In genomic region chr3:52721742-52722033, GRCh38 we compare ENCODE assay signal across 15 cellular contexts. TPM values are rescaled to one million over a fixed set of nuclear protein-coding genes. Genes with fewer than 3 reads are reported as not detected.
A peak's percentile ranks its signal among the peaks of the same experiment; 100 is the strongest.
DNase-seq lines count a peak whose midpoint lies in the region; ATAC-seq and TF ChIP-seq lines count a peak whose summit lies in the region.
"Had no signal": no experiment of that assay in that cellular context is flagged by ENCODE, and none has a peak within 500 bp of the region (broad histone marks: within the 10 kb centered on the region; RNA-seq: fewer than 3 reads in every experiment).

No MANE protein-coding gene starts in this region.

- DNase-seq in activated naive CD4-positive, alpha-beta T cell treated with anti-CD3 and anti-CD28 coated beads, Interleukin-2, amount 50 U/mL, for 16 hours = no peak
- DNase-seq in activated CD8-positive, alpha-beta T cell treated with anti-CD3 and anti-CD28 coated beads, Interleukin-2, amount 10 ng/mL, durations not matched to agents 7 days and 5 days = no peak
- no peak for DNase-seq in BE2C
- DNase-seq: activated CD4-positive, alpha-beta T cell treated with anti-CD3 and anti-CD28 coated beads for 4 hours; activated T-cell treated with anti-CD3 and anti-CD28 coated beads, Interleukin-2, amount 50 U/mL, for 4 hours; COR-L47; NCI-H1048; NCI-H2081 treated with DMSO at 0.1 percent for 48 hours; NCI-H526 treated with DMSO at 0.1 percent for 48 hours; OCI-M1 had no signal

- no peak for TF ChIP-seq CTCF in BE2C (IDR thresholded peaks at IDR 0.05; ENCODE audit: low read depth, low read length)

- WGBS in thymus = 97% methylated on average over 2 of the region's 2 CpGs

- peak overlapping the region; percentile 18 for H3K27ac ChIP-seq in thymus (ENCODE audit: low read depth)
- H3K27ac ChIP-seq: right atrium auricular region had no signal

- CTCF ChIA-PET in activated CD8-positive, alpha-beta T cell treated with anti-CD3 and anti-CD28 coated beads, Interleukin-2, amount 10 ng/mL, durations not matched to agents 7 days and 5 days (lab: Charles Lee) = interaction anchor here (2.0 kb wide), 1 partner anchor 16 kb away, joined by 8 read pairs; the partner anchor contains the start of genes GLT8D1 and SPCS1

- POLR2A ChIA-PET in activated CD8-positive, alpha-beta T cell treated with anti-CD3 and anti-CD28 coated beads, Interleukin-2, amount 10 ng/mL, durations not matched to agents 7 days and 5 days (lab: Charles Lee) = interaction anchor here (0.7 kb wide), 2 partner anchors 292 to 626 kb away, joined by 3 read pairs; no protein-coding TSS in a partner anchor

- peaks cover 31% of the 10 kb centered on the region for H3K4me1 Mint-ChIP-seq in activated naive CD4-positive, alpha-beta T cell treated with anti-CD3 and anti-CD28 coated beads, Interleukin-2, amount 50 U/mL, for 24 hours
- peaks cover 27% of the 10 kb centered on the region for H3K4me1 Mint-ChIP-seq in activated CD8-positive, alpha-beta T cell treated with anti-CD3 and anti-CD28 coated beads, Interleukin-2, amount 10 ng/mL, durations not matched to agents 7 days and 5 days (ENCODE audit: low read depth)
- H3K4me1 Mint-ChIP-seq in stimulated activated memory B cell treated with anti-CD40 and anti-IgM and Interleukin-4, amounts not matched to agents 10 μg/mL and 1 μg/mL and 100 μg/mL, for 72 hours = peaks cover 9% of the 10 kb centered on the region
- H3K4me1 Mint-ChIP-seq: endodermal cell had no signal

- H3K4me3 ChIP-seq in thymus (ENCODE audit: low read length) = no peak overlapping the region
- H3K4me3 ChIP-seq in BE2C (ENCODE audit: low read depth, low read length) = no peak overlapping the region
- H3K4me3 ChIP-seq: right atrium auricular region had no signal

- H3K36me3 Mint-ChIP-seq in activated naive CD4-positive, alpha-beta T cell treated with anti-CD3 and anti-CD28 coated beads, Interleukin-2, amount 50 U/mL, for 24 hours = peaks cover 7% of the 10 kb centered on the region
- peaks cover 14% of the 10 kb centered on the region for H3K36me3 Mint-ChIP-seq in activated CD8-positive, alpha-beta T cell treated with anti-CD3 and anti-CD28 coated beads, Interleukin-2, amount 10 ng/mL, durations not matched to agents 7 days and 5 days (ENCODE audit: low read depth)
- peaks cover 48% of the 10 kb centered on the region for H3K36me3 Mint-ChIP-seq in stimulated activated memory B cell treated with anti-CD40 and anti-IgM and Interleukin-4, amounts not matched to agents 10 μg/mL and 1 μg/mL and 100 μg/mL, for 72 hours

- no peaks in the 10 kb centered on the region for H3K27me3 Mint-ChIP-seq in activated naive CD4-positive, alpha-beta T cell treated with anti-CD3 and anti-CD28 coated beads, Interleukin-2, amount 50 U/mL, for 24 hours
- no peaks in the 10 kb centered on the region for H3K27me3 Mint-ChIP-seq in activated CD8-positive, alpha-beta T cell treated with anti-CD3 and anti-CD28 coated beads, Interleukin-2, amount 10 ng/mL, durations not matched to agents 7 days and 5 days (ENCODE audit: low read depth)
- no peaks in the 10 kb centered on the region for H3K27me3 Mint-ChIP-seq in stimulated activated memory B cell treated with anti-CD40 and anti-IgM and Interleukin-4, amounts not matched to agents 10 μg/mL and 1 μg/mL and 100 μg/mL, for 72 hours

- H3K4me3 Mint-ChIP-seq in activated naive CD4-positive, alpha-beta T cell treated with anti-CD3 and anti-CD28 coated beads, Interleukin-2, amount 50 U/mL, for 24 hours = no peak overlapping the region
- no peak overlapping the region for H3K4me3 Mint-ChIP-seq in activated CD8-positive, alpha-beta T cell treated with anti-CD3 and anti-CD28 coated beads, Interleukin-2, amount 10 ng/mL, durations not matched to agents 7 days and 5 days
- no peak overlapping the region for H3K4me3 Mint-ChIP-seq in stimulated activated memory B cell treated with anti-CD40 and anti-IgM and Interleukin-4, amounts not matched to agents 10 μg/mL and 1 μg/mL and 100 μg/mL, for 72 hours
- H3K4me3 Mint-ChIP-seq: endodermal cell had no signal

- ATAC-seq in activated CD8-positive, alpha-beta T cell treated with anti-CD3 and anti-CD28 coated beads, Interleukin-2, amount 10 ng/mL, durations not matched to agents 7 days and 5 days = no peak
- no peak for ATAC-seq in stimulated activated memory B cell treated with anti-CD40 and anti-IgM and Interleukin-4, amounts not matched to agents 10 μg/mL and 1 μg/mL and 100 μg/mL, for 72 hours

- H3K9me3 Mint-ChIP-seq in activated naive CD4-positive, alpha-beta T cell treated with anti-CD3 and anti-CD28 coated beads, Interleukin-2, amount 50 U/mL, for 24 hours = no peaks in the 10 kb centered on the region
- peaks cover 3% of the 10 kb centered on the region for H3K9me3 Mint-ChIP-seq in activated CD8-positive, alpha-beta T cell treated with anti-CD3 and anti-CD28 coated beads, Interleukin-2, amount 10 ng/mL, durations not matched to agents 7 days and 5 days (ENCODE audit: insufficient read depth)
- peaks cover 3% of the 10 kb centered on the region for H3K9me3 Mint-ChIP-seq in stimulated activated memory B cell treated with anti-CD40 and anti-IgM and Interleukin-4, amounts not matched to agents 10 μg/mL and 1 μg/mL and 100 μg/mL, for 72 hours

- H3K36me3 ChIP-seq in thymus (ENCODE audit: control insufficient read depth, insufficient read depth) = peaks cover 9% of the 10 kb centered on the region
- H3K36me3 ChIP-seq in BE2C = no peaks in the 10 kb centered on the region

- H3K9me3 ChIP-seq in thymus (ENCODE audit: control insufficient read depth) (no peaks in the 10 kb centered on the region), BE2C (no peaks in the 10 kb centered on the region)
- H3K9me3 ChIP-seq: right atrium auricular region had no signal

- H3K4me1 ChIP-seq in thymus (ENCODE audit: control insufficient read depth, insufficient read depth, low read length) = peaks cover 24% of the 10 kb centered on the region
- no peaks in the 10 kb centered on the region for H3K4me1 ChIP-seq in BE2C
- H3K4me1 ChIP-seq: right atrium auricular region had no signal

- H3K27ac Mint-ChIP-seq in activated naive CD4-positive, alpha-beta T cell treated with anti-CD3 and anti-CD28 coated beads, Interleukin-2, amount 50 U/mL, for 24 hours = peak overlapping the region; percentile 86
- H3K27ac Mint-ChIP-seq in activated CD8-positive, alpha-beta T cell treated with anti-CD3 and anti-CD28 coated beads, Interleukin-2, amount 10 ng/mL, durations not matched to agents 7 days and 5 days = peak overlapping the region; percentile 75
- no peak overlapping the region for H3K27ac Mint-ChIP-seq in stimulated activated memory B cell treated with anti-CD40 and anti-IgM and Interleukin-4, amounts not matched to agents 10 μg/mL and 1 μg/mL and 100 μg/mL, for 72 hours
- H3K27ac Mint-ChIP-seq: endodermal cell had no signal

- H3K27me3 ChIP-seq in thymus (ENCODE audit: control insufficient read depth, insufficient read depth) (no peaks in the 10 kb centered on the region), BE2C (no peaks in the 10 kb centered on the region)
- H3K27me3 ChIP-seq: right atrium auricular region had no signal

RNA-seq across cellular contexts. Expression of gene SPCS1, which starts 15.8 kb away (rescaled TPM):
- 100 to 1,000 TPM in 1 of 2 experiments, 10 to 100 TPM in 1; 96.1 to 105 TPM for total RNA-seq in activated CD8-positive, alpha-beta T cell treated with anti-CD3 and anti-CD28 coated beads, Interleukin-2, amount 10 ng/mL, durations not matched to agents 7 days and 5 days
- polyA plus RNA-seq in thymus = 167 TPM
- polyA plus RNA-seq in BE2C (2012; ENCODE audit: insufficient read depth, insufficient read length, low read depth) = 134 TPM

RNA-seq across cellular contexts. Expression of gene GLT8D1, which starts 16.1 kb away (rescaled TPM):
- 10 to 100 TPM; 36.4 to 38.2 TPM for total RNA-seq in activated CD8-positive, alpha-beta T cell treated with anti-CD3 and anti-CD28 coated beads, Interleukin-2, amount 10 ng/mL, durations not matched to agents 7 days and 5 days
- polyA plus RNA-seq in thymus = 47.5 TPM
- 40.6 TPM for polyA plus RNA-seq in BE2C (2012; ENCODE audit: insufficient read depth, insufficient read length, low read depth)

RNA-seq across cellular contexts. Expression of gene GNL3, which starts 35.9 kb away (rescaled TPM):
- total RNA-seq in activated CD8-positive, alpha-beta T cell treated with anti-CD3 and anti-CD28 coated beads, Interleukin-2, amount 10 ng/mL, durations not matched to agents 7 days and 5 days = 10 to 100 TPM; 85.5 to 86.2 TPM
- polyA plus RNA-seq in thymus = 67.4 TPM
- 75.2 TPM for polyA plus RNA-seq in BE2C (2012; ENCODE audit: insufficient read depth, insufficient read length, low read depth)

RNA-seq across cellular contexts. Expression of gene PBRM1, which starts 36.0 kb away (rescaled TPM):
- 10 to 100 TPM; 83.2 to 91.8 TPM for total RNA-seq in activated CD8-positive, alpha-beta T cell treated with anti-CD3 and anti-CD28 coated beads, Interleukin-2, amount 10 ng/mL, durations not matched to agents 7 days and 5 days
- polyA plus RNA-seq in thymus = 15.7 TPM
- polyA plus RNA-seq in BE2C (2012; ENCODE audit: insufficient read depth, insufficient read length, low read depth) = 14.8 TPM

RNA-seq across cellular contexts. Expression of gene NEK4, which starts 49.1 kb away (rescaled TPM):
- total RNA-seq in activated CD8-positive, alpha-beta T cell treated with anti-CD3 and anti-CD28 coated beads, Interleukin-2, amount 10 ng/mL, durations not matched to agents 7 days and 5 days = 10 to 100 TPM; 21.9 to 23.7 TPM
- polyA plus RNA-seq in thymus = 9.5 TPM
- polyA plus RNA-seq in BE2C (2012; ENCODE audit: insufficient read depth, insufficient read length, low read depth) = 7.4 TPM
